8 cellular contexts compared by ENCODE assay signal in the genomic region with DNA sequence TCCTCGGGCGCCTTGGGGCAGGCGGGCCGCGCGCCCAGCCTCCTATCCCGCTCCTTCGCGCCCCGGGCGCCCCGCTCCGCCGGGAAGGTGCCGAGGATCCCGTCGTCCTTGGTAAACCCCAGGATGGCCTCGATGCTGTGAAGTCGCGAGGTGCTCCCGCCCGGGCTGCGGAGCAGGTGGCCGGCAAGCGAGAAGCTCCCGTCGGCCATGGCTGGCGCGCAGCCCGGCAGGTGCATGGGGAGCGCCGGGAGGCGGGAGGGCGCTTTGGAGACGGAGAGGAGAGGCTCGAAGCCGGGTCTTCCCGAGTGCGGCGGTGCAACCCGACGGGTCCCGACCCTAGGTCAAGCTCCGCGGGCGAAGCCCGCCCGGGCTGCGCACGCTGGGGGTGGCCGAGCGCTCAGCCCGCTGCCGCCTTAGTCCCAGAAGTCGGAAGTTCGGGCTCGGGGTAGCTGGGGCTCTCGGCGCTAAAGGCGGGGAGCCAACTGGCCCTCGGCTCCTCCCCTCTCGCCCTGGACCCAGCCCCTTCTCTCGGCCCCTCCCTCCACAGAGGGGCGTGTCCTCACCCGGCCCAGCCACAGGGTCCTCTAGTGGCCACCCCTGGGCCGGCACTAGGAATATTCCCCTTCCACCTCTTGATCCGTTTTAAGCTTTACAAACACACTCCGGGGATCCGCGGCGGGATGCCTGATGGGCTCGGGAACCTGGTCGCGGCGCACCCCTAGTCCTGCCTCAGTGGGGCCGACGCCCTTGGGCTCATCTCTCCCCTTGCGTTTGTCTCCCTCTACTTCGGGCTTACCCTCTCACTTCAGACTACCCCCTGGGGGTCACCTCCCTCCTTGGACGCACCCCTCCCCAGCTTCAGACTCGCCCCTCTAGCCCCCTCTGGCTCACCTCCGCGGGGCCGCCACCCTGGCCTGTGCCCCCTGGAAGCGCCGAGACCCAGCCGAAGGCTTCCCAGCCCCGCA. TPM values are rescaled to one million over a fixed set of nuclear protein-coding genes. Genes with fewer than 3 reads are reported as not detected.
A peak's percentile ranks its signal among the peaks of the same experiment; 100 is the strongest.
DNase-seq lines count a peak whose midpoint lies in the region; ATAC-seq and TF ChIP-seq lines count a peak whose summit lies in the region.

Gene RAX (minus strand): TSS at position 484 of the 965 bp plus-strand sequence. CDS start 248 bp downstream, at position 236.

- H3K36me3 ChIP-seq in left lung (no peaks in the 10 kb centered on the region), upper lobe of right lung (no peaks in the 10 kb centered on the region)

- H3K4me1 ChIP-seq in left lung (peaks cover 9 to 35% of the 10 kb centered on the region in 2 donors), upper lobe of right lung (no peaks in the 10 kb centered on the region)

- H3K27ac ChIP-seq in left lung = no peak within 1 kb of the TSS
- no peak within 1 kb of the TSS for H3K27ac ChIP-seq in upper lobe of right lung

- TF ChIP-seq CTCF in left lung (IDR thresholded peaks at IDR 0.05) (no peak), upper lobe of right lung (IDR thresholded peaks at IDR 0.05) (no peak)

- H3K9me3 ChIP-seq in left lung (no peaks in the 10 kb centered on the region), upper lobe of right lung (no peaks in the 10 kb centered on the region)

- ATAC-seq in HG02885 (IDR thresholded peaks at IDR 0.05; ENCODE audit: poor library complexity, unreplicated experiment) (peak; percentile 52), left lung (peak; percentile 22), upper lobe of right lung (peak; percentile 42), GM18909 (IDR thresholded peaks at IDR 0.05; ENCODE audit: poor library complexity, unreplicated experiment) (no peak)

- H3K4me3 ChIP-seq in left lung (peak within 1 kb of the TSS in 1 of 2 donors; percentile 20), upper lobe of right lung (peak within 1 kb of the TSS; percentile 16)

- H3K27me3 ChIP-seq in left lung (peaks cover 77 to 100% of the 10 kb centered on the region in 2 donors), upper lobe of right lung (peaks cover 85% of the 10 kb centered on the region)

- DNase-seq in DMS 273 treated with DMSO at 0.1 percent for 48 hours (lab: John Stamatoyannopoulos, UW) (peak; percentile 29), astrocyte of the hippocampus (ENCODE audit: low read depth, low spot score) (peak; percentile 36), left lung (peak in 1 of 2 donors; percentile 69), upper lobe of right lung (no peak), epidermal melanocyte (ENCODE audit: insufficient read length, low spot score) (no peak), ureter (ENCODE audit: low spot score) (no peak)

- intact Hi-C loops in left lung (cut with DNase I) (no loop called here), upper lobe of right lung (cut with DNase I) (no loop called here)

RNA-seq across cellular contexts. Expression of gene RAX, which starts in this region (rescaled TPM):
- not detected for total RNA-seq in left lung
- not detected for total RNA-seq in upper lobe of right lung
- not detected for total RNA-seq in ureter

Comparison
In these comparisons a context has a peak if more than half of its experiments do, and no peak if none do; other contexts are left out.
1. Peak in ATAC-seq in left lung; RNA of the gene not detected or under 1 TPM.
2. Peak in ATAC-seq and H3K4me3 ChIP-seq in upper lobe of right lung; RNA of the gene not detected or under 1 TPM.
3. DNase-seq: peak in DMS 273 treated with DMSO at 0.1 percent for 48 hours (single experiment) and astrocyte of the hippocampus (single experiment); none in upper lobe of right lung (single experiment), epidermal melanocyte (single experiment) and ureter (single experiment).